26 cellular contexts compared by ENCODE assay signal in genomic region chr5:124052201-124052600, GRCh38.
"Had no signal": no experiment of that assay in that cellular context is flagged by ENCODE, and none has a peak within 500 bp of the region (broad histone marks: within the 10 kb centered on the region; RNA-seq: fewer than 3 reads in every experiment).

No MANE protein-coding gene starts in this region.

- H3K4me3 ChIP-seq: hepatocyte, left ventricle myocardium inferior, psoas muscle, right atrium auricular region, spleen, testis, uterus had no signal

- H3K4me1 Mint-ChIP-seq: activated naive CD4-positive, alpha-beta T cell treated with anti-CD3 and anti-CD28 coated beads, Interleukin-2, amount 50 U/mL, for 24 hours had no signal

- ATAC-seq: activated CD8-positive, alpha-beta T cell treated with anti-CD3 and anti-CD28 coated beads, Interleukin-2, amount 10 ng/mL, durations not matched to agents 7 days and 5 days; esophagus mucosa; psoas muscle had no signal

- H3K4me3 Mint-ChIP-seq: activated CD8-positive, alpha-beta T cell treated with anti-CD3 and anti-CD28 coated beads, Interleukin-2, amount 10 ng/mL, durations not matched to agents 7 days and 5 days; activated naive CD4-positive, alpha-beta T cell treated with anti-CD3 and anti-CD28 coated beads, Interleukin-2, amount 50 U/mL, for 24 hours; brain; T-helper 2 cell treated with Interferon-gamma antibody and Interleukin-4, amounts not matched to agents 5 μg/mL and 100 μg/mL, for 36 hours had no signal

- DNase-seq: activated CD4-positive, alpha-beta T cell treated with anti-CD3 and anti-CD28 coated beads for 1 hour; activated CD4-positive, alpha-beta T cell treated with anti-CD3 and anti-CD28 coated beads, Interleukin-2, amount 50 U/mL, for 1 hour; activated CD8-positive, alpha-beta T cell treated with anti-CD3 and anti-CD28 coated beads, Interleukin-2, amount 10 ng/mL, durations not matched to agents 7 days and 5 days; activated gamma-delta T cell treated with Interleukin-2 at 50 U/mL for 16 hours; activated T-cell treated with anti-CD3 and anti-CD28 coated beads, Interleukin-2, amount 50 U/mL, for 1 hour; anterior cingulate cortex; central memory CD4-positive, alpha-beta T cell; dermis blood vessel endothelial cell; effector memory CD4-positive, alpha-beta T cell; glutamatergic neuron; kidney glomerular epithelial cell; left ventricle myocardium inferior; mammary epithelial cell; psoas muscle; spleen; stimulated activated CD4-positive, alpha-beta T cell treated with anti-CD3 and anti-CD28 coated beads, Interleukin-4, amount 100 ng/mL, for 1 hour; stimulated activated naive CD4-positive, alpha-beta T cell; testis; trophoblast cell; uterus had no signal

- H3K36me3 Mint-ChIP-seq: activated naive CD4-positive, alpha-beta T cell treated with anti-CD3 and anti-CD28 coated beads, Interleukin-2, amount 50 U/mL, for 24 hours; brain had no signal

- H3K27ac Mint-ChIP-seq: activated CD8-positive, alpha-beta T cell treated with anti-CD3 and anti-CD28 coated beads, Interleukin-2, amount 10 ng/mL, durations not matched to agents 7 days and 5 days; activated naive CD4-positive, alpha-beta T cell treated with anti-CD3 and anti-CD28 coated beads, Interleukin-2, amount 50 U/mL, for 24 hours; T-helper 2 cell treated with Interferon-gamma antibody and Interleukin-4, amounts not matched to agents 5 μg/mL and 100 μg/mL, for 36 hours had no signal

- H3K27me3 Mint-ChIP-seq: brain had no signal
